In genomic region chr15:56371495-56372147, GRCh38 we compare ENCODE assay signal across 11 cellular contexts.
DNase-seq lines count a peak whose midpoint lies in the region; ATAC-seq, FAIRE-seq and TF ChIP-seq lines count a peak whose summit lies in the region.
"Had no signal": no experiment of that assay in that cellular context is flagged by ENCODE, and none has a peak within 500 bp of the region (broad histone marks: within the 10 kb centered on the region; RNA-seq: fewer than 3 reads in every experiment).

No MANE protein-coding gene starts in this region.

- DNase-seq in GM19239 (ENCODE audit: insufficient read length, low spot score) (no peak), NCI-H69 (lab: John Stamatoyannopoulos, UW) (peak; percentile 59), hypothalamus (lab: John Stamatoyannopoulos, UW) (no peak), NCI-H1930 (lab: John Stamatoyannopoulos, UW) (no peak)
- no peak for DNase-seq in effector memory CD4-positive, alpha-beta T cell
- no peak for DNase-seq in activated T-cell treated with anti-CD3 and anti-CD28 coated beads, Interleukin-2, amount 50 U/mL, for 1 hour
- DNase-seq: gastrocnemius medialis; naive thymus-derived CD4-positive, alpha-beta T cell had no signal

- no peaks in the 10 kb centered on the region for H4K20me1 ChIP-seq in DOHH2 (ENCODE audit: control insufficient read depth, insufficient read depth, low read depth, low read length)
- H4K20me1 ChIP-seq: BLaER1 treated with 17β-estradiol and CSF1 and Interleukin-3, amounts not matched to agents 10 nM and 100 nM had no signal

- H3K79me2 ChIP-seq in DOHH2 (ENCODE audit: control insufficient read depth, low read length) = peaks cover 78% of the 10 kb centered on the region

- no peak for TF ChIP-seq CTCF in DOHH2 (IDR thresholded peaks at IDR 0.05; ENCODE audit: low read depth, low read length, poor library complexity, severe bottlenecking)

- peaks cover 5% of the 10 kb centered on the region for H3K36me3 ChIP-seq in DOHH2 (ENCODE audit: control insufficient read depth, low read length)
- H3K36me3 ChIP-seq in effector memory CD4-positive, alpha-beta T cell (ENCODE audit: control insufficient read depth, insufficient read depth, low read length) = no peaks in the 10 kb centered on the region
- H3K36me3 ChIP-seq: BLaER1 treated with 17β-estradiol and CSF1 and Interleukin-3, amounts not matched to agents 10 nM and 100 nM; gastrocnemius medialis had no signal

- peaks cover 61% of the 10 kb centered on the region for H3K4me1 ChIP-seq in DOHH2 (ENCODE audit: control insufficient read depth, low read length)
- no peaks in the 10 kb centered on the region for H3K4me1 ChIP-seq in effector memory CD4-positive, alpha-beta T cell (ENCODE audit: control insufficient read depth, insufficient read depth, low read length, poor library complexity, severe bottlenecking)
- H3K4me1 ChIP-seq: gastrocnemius medialis had no signal

- no peaks in the 10 kb centered on the region for H3K9me2 ChIP-seq in DOHH2 (replicated peaks; ENCODE audit: control insufficient read depth, low read length)

- peaks cover 26% of the 10 kb centered on the region for H3F3A ChIP-seq in DOHH2 (ENCODE audit: control insufficient read depth, insufficient read depth)

- peak; percentile 91 for ATAC-seq in HG02870 (IDR thresholded peaks at IDR 0.05; ENCODE audit: unreplicated experiment)
- ATAC-seq: gastrocnemius medialis; naive thymus-derived CD4-positive, alpha-beta T cell had no signal

- peak overlapping the region; percentile 81 for H3K27ac ChIP-seq in DOHH2 (ENCODE audit: low read depth, low read length)
- H3K27ac ChIP-seq in effector memory CD4-positive, alpha-beta T cell (ENCODE audit: insufficient read depth, low read length, poor library complexity, severe bottlenecking) = no peak overlapping the region
- H3K27ac ChIP-seq: BLaER1 treated with 17β-estradiol and CSF1 and Interleukin-3, amounts not matched to agents 10 nM and 100 nM; gastrocnemius medialis had no signal

- H3K9me3 ChIP-seq in DOHH2 (ENCODE audit: control insufficient read depth, insufficient read depth, low read length) = 0 out of 2 replicates have a peak, but pooled peaks cover 5% of the 10 kb centered on the region
- no peaks in the 10 kb centered on the region for H3K9me3 ChIP-seq in effector memory CD4-positive, alpha-beta T cell (ENCODE audit: control insufficient read depth, low read length)
- H3K9me3 ChIP-seq: BLaER1 treated with 17β-estradiol and CSF1 and Interleukin-3, amounts not matched to agents 10 nM and 100 nM; gastrocnemius medialis had no signal

- peak overlapping the region; percentile 89 for H3K4me3 ChIP-seq in DOHH2 (ENCODE audit: low read length)
- no peak overlapping the region for H3K4me3 ChIP-seq in effector memory CD4-positive, alpha-beta T cell (ENCODE audit: insufficient read depth, low read depth, low read length, poor library complexity, severe bottlenecking)
- H3K4me3 ChIP-seq: BLaER1 treated with 17β-estradiol and CSF1 and Interleukin-3, amounts not matched to agents 10 nM and 100 nM; gastrocnemius medialis had no signal

- no peaks in the 10 kb centered on the region for H3K27me3 ChIP-seq in DOHH2 (ENCODE audit: control insufficient read depth, low read length)
- H3K27me3 ChIP-seq in effector memory CD4-positive, alpha-beta T cell (replicated peaks; ENCODE audit: control insufficient read depth, insufficient read depth, low read length, poor library complexity, severe bottlenecking) = no peaks in the 10 kb centered on the region
- H3K27me3 ChIP-seq: gastrocnemius medialis had no signal

- peak overlapping the region; percentile 90 for H3K4me2 ChIP-seq in DOHH2 (ENCODE audit: low read length)
- H3K4me2 ChIP-seq: BLaER1 treated with 17β-estradiol and CSF1 and Interleukin-3, amounts not matched to agents 10 nM and 100 nM had no signal

- peak; percentile 91 for FAIRE-seq in GM19239 (lab: Jason Lieb, UNC)
